ENCODE assay signal across 8 cellular contexts in the genomic region with DNA sequence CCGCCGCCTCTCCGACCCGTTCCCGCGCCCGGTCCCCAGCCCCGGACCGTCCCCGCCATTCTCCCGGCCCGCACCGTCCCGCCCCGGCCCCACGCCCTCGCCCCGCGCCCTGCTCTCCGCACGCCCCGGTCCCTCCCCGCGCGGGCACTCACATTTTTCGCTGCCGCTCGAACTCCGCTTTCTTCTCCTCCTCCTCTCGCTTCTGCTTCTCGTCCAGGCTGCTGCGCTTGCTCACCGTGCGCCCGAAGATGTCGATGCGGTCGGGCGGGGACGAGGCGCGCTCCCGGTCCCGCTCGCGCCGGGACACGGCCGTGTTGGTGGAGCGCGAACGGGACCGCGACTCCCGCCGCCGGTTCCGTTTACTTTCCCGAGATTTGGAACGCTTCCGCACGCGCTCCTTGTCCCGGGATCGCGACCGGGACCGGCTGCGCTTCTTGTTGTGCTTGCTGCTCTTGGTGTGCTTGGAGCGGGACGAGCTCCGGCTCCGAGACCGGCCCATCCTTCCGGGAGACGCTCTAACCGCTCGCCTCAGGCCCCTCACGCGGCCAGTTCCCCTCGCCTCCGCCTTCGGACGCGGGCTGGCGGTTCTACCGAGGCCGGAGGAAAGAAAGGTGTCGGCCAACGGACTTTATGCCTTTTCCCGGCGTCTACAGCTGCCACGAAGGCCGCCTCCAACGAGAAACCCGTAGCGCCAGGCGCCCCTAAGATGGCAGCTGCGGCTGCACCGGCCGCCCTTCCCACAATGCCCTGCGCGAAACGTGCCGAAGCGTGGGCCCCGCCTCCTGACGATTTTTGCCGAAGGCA. TPM values are rescaled to one million over a fixed set of nuclear protein-coding genes. Genes with fewer than 3 reads are reported as not detected.
DNase-seq lines count a peak whose midpoint lies in the region; ATAC-seq, FAIRE-seq and TF ChIP-seq lines count a peak whose summit lies in the region.

A gene with protein sequence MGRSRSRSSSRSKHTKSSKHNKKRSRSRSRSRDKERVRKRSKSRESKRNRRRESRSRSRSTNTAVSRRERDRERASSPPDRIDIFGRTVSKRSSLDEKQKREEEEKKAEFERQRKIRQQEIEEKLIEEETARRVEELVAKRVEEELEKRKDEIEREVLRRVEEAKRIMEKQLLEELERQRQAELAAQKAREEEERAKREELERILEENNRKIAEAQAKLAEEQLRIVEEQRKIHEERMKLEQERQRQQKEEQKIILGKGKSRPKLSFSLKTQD (minus strand): TSS at position 717 of the 804 bp plus-strand sequence. CDS start 218 bp downstream, at position 499.

- ATAC-seq in left ventricle myocardium superior, result peak; percentile 96

- no peaks in the 10 kb centered on the region for H3K9me3 Mint-ChIP-seq in HFFc6

- H3K4me1 Mint-ChIP-seq in HFFc6 (ENCODE audit: low read depth), result peaks cover 37% of the 10 kb centered on the region

- DNase-seq in HFFc6, result peak; percentile 86
- peak; percentile 97 for DNase-seq in NAMALWA (ENCODE audit: low spot score)
- DNase-seq in amniotic epithelial cell (ENCODE audit: low read depth), result peak; percentile 42
- peak; percentile 96 for DNase-seq in left ventricle myocardium superior
- DNase-seq in pulmonary artery endothelial cell (ENCODE audit: low read depth, low spot score), result no peak
- DNase-seq in urothelium cell line (ENCODE audit: low spot score), result peak; percentile 86

- intact Hi-C loops in T-helper 1 cell treated with Interleukin-12 subunit alpha and Interleukin-12 subunit beta and Interleukin-4 antibody, amounts not matched to agents 30 ng/mL and 1 ng/mL, for 36 hours (cut with micrococcal nuclease), result loop anchor here (1.0 to 5.0 kb wide), 7 partner anchors 15 to 1650 kb away; a partner anchor contains a TSS
- intact Hi-C loops in left ventricle myocardium superior (cut with micrococcal nuclease), result no loop called here

- H3K4me3 Mint-ChIP-seq in HFFc6, result peak within 1 kb of the TSS; percentile 100

- TF ChIP-seq CTCF in HFFc6 (IDR thresholded peaks at IDR 0.05), result no peak

- FAIRE-seq in urothelium cell line (lab: Jason Lieb, UNC), result no peak

- peaks cover 2% of the 10 kb centered on the region; the same call in 1 of the 2 replicates for H3K27me3 Mint-ChIP-seq in HFFc6 (ENCODE audit: insufficient read depth)

- peak; percentile 86 for TF ChIP-seq POLR2A in GM10847 (IDR thresholded peaks at IDR 0.05; ENCODE audit: extremely low read depth, insufficient read length)

- peak within 1 kb of the TSS; percentile 92 for H3K27ac Mint-ChIP-seq in HFFc6

- no peaks in the 10 kb centered on the region; the same call in 1 of the 2 replicates for H3K36me3 Mint-ChIP-seq in HFFc6 (ENCODE audit: low read depth)

RNA-seq across cellular contexts. Expression of the gene that starts here (rescaled TPM):
- total RNA-seq in HFFc6 (2021; fragmentation: NEBNext Ultra II Directional; extraction: Animal tissue kit (Norgen Biotek cat#: 25700)), result 10 to 100 TPM; 30.3 to 39.4 (median 38.0) TPM
- 86.3 and 86.4 TPM in 2 replicates for total RNA-seq in T-helper 1 cell treated with Interleukin-12 subunit alpha and Interleukin-12 subunit beta and Interleukin-4 antibody, amounts not matched to agents 30 ng/mL and 1 ng/mL, for 36 hours
- total RNA-seq in left ventricle myocardium superior (32.4 TPM), pulmonary artery endothelial cell (44.0 and 44.9 TPM in 2 replicates)
